Comparison of ENCODE assay signal across 1 cellular context in the genomic region with DNA sequence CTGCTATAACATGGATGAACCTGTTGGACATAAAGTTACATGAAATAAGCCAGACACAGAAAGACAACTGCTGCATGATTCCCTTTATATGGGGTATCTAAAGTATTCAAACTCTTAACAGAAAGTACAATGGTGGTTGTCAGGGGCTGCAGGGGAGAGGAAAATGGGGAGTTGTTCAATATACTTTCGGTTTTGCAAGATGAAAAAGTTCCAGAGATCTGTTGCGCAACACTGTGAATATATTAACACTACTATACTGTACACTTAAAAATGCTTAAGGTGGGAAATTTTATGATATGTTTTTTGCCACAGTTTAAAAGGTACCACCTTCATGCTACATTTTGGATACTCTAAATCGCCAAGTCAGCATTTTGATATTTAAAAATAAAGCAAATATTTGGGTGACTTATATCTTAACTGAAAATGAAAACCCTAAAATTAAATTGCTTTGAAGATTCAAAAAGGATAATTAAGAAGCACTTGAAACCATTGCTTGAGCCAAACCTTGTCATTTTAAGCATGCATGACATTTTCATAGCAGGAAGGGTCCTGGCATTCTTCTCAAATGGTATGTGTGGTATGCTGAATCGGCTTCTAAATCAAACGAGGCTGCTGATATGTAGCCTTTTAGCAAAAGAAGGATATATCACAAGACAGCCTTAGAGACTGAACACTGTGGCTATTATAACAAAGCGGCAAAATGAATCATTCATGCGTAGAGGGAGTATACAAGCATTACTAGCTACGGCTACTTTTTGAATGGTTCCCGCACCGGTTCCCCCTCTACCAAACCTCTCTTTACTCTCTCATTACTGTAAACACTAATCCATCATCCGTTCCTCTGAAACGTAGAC.
TF ChIP-seq lines count a peak whose summit lies in the region.

No MANE protein-coding gene starts in this region.

TF ChIP-seq in SK-N-SH, 30 proteins besides CTCF, POLR2A, EP300 and RAD21 (continued from another document):
- TF ChIP-seq, protein P1, sequence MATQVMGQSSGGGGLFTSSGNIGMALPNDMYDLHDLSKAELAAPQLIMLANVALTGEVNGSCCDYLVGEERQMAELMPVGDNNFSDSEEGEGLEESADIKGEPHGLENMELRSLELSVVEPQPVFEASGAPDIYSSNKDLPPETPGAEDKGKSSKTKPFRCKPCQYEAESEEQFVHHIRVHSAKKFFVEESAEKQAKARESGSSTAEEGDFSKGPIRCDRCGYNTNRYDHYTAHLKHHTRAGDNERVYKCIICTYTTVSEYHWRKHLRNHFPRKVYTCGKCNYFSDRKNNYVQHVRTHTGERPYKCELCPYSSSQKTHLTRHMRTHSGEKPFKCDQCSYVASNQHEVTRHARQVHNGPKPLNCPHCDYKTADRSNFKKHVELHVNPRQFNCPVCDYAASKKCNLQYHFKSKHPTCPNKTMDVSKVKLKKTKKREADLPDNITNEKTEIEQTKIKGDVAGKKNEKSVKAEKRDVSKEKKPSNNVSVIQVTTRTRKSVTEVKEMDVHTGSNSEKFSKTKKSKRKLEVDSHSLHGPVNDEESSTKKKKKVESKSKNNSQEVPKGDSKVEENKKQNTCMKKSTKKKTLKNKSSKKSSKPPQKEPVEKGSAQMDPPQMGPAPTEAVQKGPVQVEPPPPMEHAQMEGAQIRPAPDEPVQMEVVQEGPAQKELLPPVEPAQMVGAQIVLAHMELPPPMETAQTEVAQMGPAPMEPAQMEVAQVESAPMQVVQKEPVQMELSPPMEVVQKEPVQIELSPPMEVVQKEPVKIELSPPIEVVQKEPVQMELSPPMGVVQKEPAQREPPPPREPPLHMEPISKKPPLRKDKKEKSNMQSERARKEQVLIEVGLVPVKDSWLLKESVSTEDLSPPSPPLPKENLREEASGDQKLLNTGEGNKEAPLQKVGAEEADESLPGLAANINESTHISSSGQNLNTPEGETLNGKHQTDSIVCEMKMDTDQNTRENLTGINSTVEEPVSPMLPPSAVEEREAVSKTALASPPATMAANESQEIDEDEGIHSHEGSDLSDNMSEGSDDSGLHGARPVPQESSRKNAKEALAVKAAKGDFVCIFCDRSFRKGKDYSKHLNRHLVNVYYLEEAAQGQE (IDR thresholded peaks at IDR 0.05; ENCODE audit: low read depth, low read length), result no peak
- TF ChIP-seq RFX5 (IDR thresholded peaks at IDR 0.05; ENCODE audit: low read length), result no peak
- no peak for TF ChIP-seq RXRA (IDR thresholded peaks at IDR 0.05; ENCODE audit: borderline replicate concordance, low read depth)
- TF ChIP-seq, protein P2, sequence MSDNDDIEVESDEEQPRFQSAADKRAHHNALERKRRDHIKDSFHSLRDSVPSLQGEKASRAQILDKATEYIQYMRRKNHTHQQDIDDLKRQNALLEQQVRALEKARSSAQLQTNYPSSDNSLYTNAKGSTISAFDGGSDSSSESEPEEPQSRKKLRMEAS (IDR thresholded peaks at IDR 0.05; ENCODE audit: low read depth), result no peak
- peak; percentile 35; the same call in 1 of the 2 replicates for TF ChIP-seq FOSL2 (IDR thresholded peaks at IDR 0.05; ENCODE audit: borderline replicate concordance, low read depth)
- TF ChIP-seq MXI1 (IDR thresholded peaks at IDR 0.05; ENCODE audit: low read depth, low read length), result no peak
- TF ChIP-seq CHD2 (IDR thresholded peaks at IDR 0.05; ENCODE audit: low read length, partially characterized antibody), result no peak
- no peak; the same call in none of the 2 replicates for TF ChIP-seq POLR2AphosphoS5 (IDR thresholded peaks at IDR 0.05; ENCODE audit: low read depth, low read length)
- peak; percentile 64 for TF ChIP-seq NFIC (IDR thresholded peaks at IDR 0.05; ENCODE audit: borderline replicate concordance)
- TF ChIP-seq JUND (IDR thresholded peaks at IDR 0.05), result peak; percentile 58; the same call in 1 of the 2 replicates
- no peak for TF ChIP-seq ZBTB33 (IDR thresholded peaks at IDR 0.05; ENCODE audit: borderline replicate concordance, low read depth)
- no peak for TF ChIP-seq NRF1 (IDR thresholded peaks at IDR 0.05; ENCODE audit: low read depth, low read length)
- no peak for TF ChIP-seq ELF1 (IDR thresholded peaks at IDR 0.05)
- TF ChIP-seq SMC3 (IDR thresholded peaks at IDR 0.05; ENCODE audit: low read depth, low read length), result no peak
- no peak for TF ChIP-seq MEF2A (IDR thresholded peaks at IDR 0.05; ENCODE audit: borderline replicate concordance, low read depth)
- TF ChIP-seq, protein P3, sequence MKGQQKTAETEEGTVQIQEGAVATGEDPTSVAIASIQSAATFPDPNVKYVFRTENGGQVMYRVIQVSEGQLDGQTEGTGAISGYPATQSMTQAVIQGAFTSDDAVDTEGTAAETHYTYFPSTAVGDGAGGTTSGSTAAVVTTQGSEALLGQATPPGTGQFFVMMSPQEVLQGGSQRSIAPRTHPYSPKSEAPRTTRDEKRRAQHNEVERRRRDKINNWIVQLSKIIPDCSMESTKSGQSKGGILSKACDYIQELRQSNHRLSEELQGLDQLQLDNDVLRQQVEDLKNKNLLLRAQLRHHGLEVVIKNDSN (IDR thresholded peaks at IDR 0.05; ENCODE audit: borderline replicate concordance, low read depth), result no peak
- TF ChIP-seq FOXJ3 (CRISPR knock-in tag; IDR thresholded peaks at IDR 0.05), result no peak
- TF ChIP-seq, protein P4, sequence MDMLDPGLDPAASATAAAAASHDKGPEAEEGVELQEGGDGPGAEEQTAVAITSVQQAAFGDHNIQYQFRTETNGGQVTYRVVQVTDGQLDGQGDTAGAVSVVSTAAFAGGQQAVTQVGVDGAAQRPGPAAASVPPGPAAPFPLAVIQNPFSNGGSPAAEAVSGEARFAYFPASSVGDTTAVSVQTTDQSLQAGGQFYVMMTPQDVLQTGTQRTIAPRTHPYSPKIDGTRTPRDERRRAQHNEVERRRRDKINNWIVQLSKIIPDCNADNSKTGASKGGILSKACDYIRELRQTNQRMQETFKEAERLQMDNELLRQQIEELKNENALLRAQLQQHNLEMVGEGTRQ (IDR thresholded peaks at IDR 0.05; ENCODE audit: borderline replicate concordance, low read depth, low read length), result no peak
- no peak for TF ChIP-seq YY1 (IDR thresholded peaks at IDR 0.05; ENCODE audit: low read depth)
- peak; percentile 66; the same call in 1 of the 2 replicates for TF ChIP-seq SIN3A (IDR thresholded peaks at IDR 0.05; ENCODE audit: borderline replicate concordance, low read depth, low read length)
TF ChIP-seq in SK-N-SH: peak in this region for 8.
